Comparison of ENCODE assay signal across 16 cellular contexts in the genomic region with DNA sequence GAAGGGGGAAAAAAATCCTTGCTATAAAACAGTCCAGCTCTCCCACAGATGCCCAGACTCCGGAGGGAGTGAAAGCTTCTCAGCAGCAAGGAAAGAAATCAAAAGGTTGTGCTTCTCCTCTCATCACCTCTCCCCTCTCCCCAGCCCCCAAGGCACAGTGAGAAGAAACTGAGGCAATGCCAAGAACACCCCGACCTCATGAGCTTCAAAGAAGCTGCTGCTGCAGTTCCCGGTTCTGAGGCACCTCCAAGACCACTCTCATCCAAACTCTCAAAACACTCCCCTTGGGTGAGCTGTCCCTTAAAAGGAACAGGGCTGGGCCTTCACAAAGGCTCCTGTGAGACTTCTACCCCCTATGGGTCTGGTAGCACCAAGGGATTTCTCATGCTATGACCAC.
DNase-seq lines count a peak whose midpoint lies in the region; TF ChIP-seq lines count a peak whose summit lies in the region.
"Had no signal": no experiment of that assay in that cellular context is flagged by ENCODE, and none has a peak within 500 bp of the region (broad histone marks: within the 10 kb centered on the region; RNA-seq: fewer than 3 reads in every experiment).

No MANE protein-coding gene starts in this region.

- H2BK5ac ChIP-seq in mesendoderm (ENCODE audit: low read length): peak overlapping the region; percentile 65

- H3K4me1 ChIP-seq in HUES6 (ENCODE audit: control insufficient read depth, insufficient read depth, low read length): peaks cover 53% of the 10 kb centered on the region
- peaks cover 33% of the 10 kb centered on the region for H3K4me1 ChIP-seq in mesendoderm (ENCODE audit: control insufficient read depth, low read depth, low read length)
- peaks cover 49% of the 10 kb centered on the region for H3K4me1 ChIP-seq in smooth muscle cell (ENCODE audit: low read depth)
- peaks cover 0 to 17% of the 10 kb centered on the region in 2 donors for H3K4me1 ChIP-seq in adrenal gland (replicated peaks in 1 of 2)

- peak overlapping the region; percentile 52 for H2AFZ ChIP-seq in smooth muscle cell (ENCODE audit: low read depth)

- DNase-seq in chondrocyte (ENCODE audit: low spot score): no peak
- DNase-seq in mesendoderm: no peak
- no peak for DNase-seq in smooth muscle cell (lab: John Stamatoyannopoulos, UW; ENCODE audit: unreplicated experiment)
- no peak for DNase-seq in HUDEP-2 (lab: John Stamatoyannopoulos, UW; ENCODE audit: unreplicated experiment in 76 of 76)
- DNase-seq in NCI-H774 (lab: John Stamatoyannopoulos, UW): no peak
- DNase-seq in adrenal gland: no peak
- DNase-seq in activated CD4-positive, CD25-positive, alpha-beta regulatory T cell treated with anti-CD3 and anti-CD28 coated beads, Interleukin-2, amount 50 U/mL, for 72 hours: no peak
- DNase-seq: activated effector memory CD4-positive, alpha-beta T cell treated with Interleukin-2 at 50 U/mL for 16 hours; CD4-positive, CD25-positive, alpha-beta regulatory T cell; DMS53; effector memory CD8-positive, alpha-beta T cell; NCI-H1417 treated with DMSO at 0.1 percent for 48 hours; stimulated activated CD4-positive, alpha-beta T cell treated with anti-CD3 and anti-CD28 coated beads, Interleukin-4, amount 100 ng/mL, for 4 hours had no signal

- no peak overlapping the region for H3K4ac ChIP-seq in mesendoderm (ENCODE audit: low read depth, low read length)

- peaks cover 3% of the 10 kb centered on the region for H3F3A ChIP-seq in smooth muscle cell (ENCODE audit: low read depth)

- H3K27ac Mint-ChIP-seq in chondrocyte (ENCODE audit: unreplicated experiment): peak overlapping the region; percentile 64
- H3K27ac Mint-ChIP-seq: effector memory CD8-positive, alpha-beta T cell had no signal

- no peaks in the 10 kb centered on the region for H3K27me3 ChIP-seq in HUES6 (ENCODE audit: control insufficient read depth, insufficient read depth, low read length)
- H3K27me3 ChIP-seq in mesendoderm (ENCODE audit: insufficient read depth, low read length, poor library complexity): no peaks in the 10 kb centered on the region
- H3K27me3 ChIP-seq in smooth muscle cell (ENCODE audit: low read depth): no peaks in the 10 kb centered on the region
- H3K27me3 ChIP-seq in adrenal gland: no peaks in the 10 kb centered on the region
- H3K27me3 ChIP-seq: suprapubic skin had no signal

- no peaks in the 10 kb centered on the region for H3K27me3 Mint-ChIP-seq in chondrocyte (ENCODE audit: low read depth)

- no peak overlapping the region for H3K9ac ChIP-seq in HUES6 (ENCODE audit: low read length)
- H3K9ac ChIP-seq in mesendoderm (ENCODE audit: low read length): peak overlapping the region; percentile 54
- H3K9ac ChIP-seq in smooth muscle cell (ENCODE audit: low read depth): no peak overlapping the region

- no peaks in the 10 kb centered on the region for H3K9me3 Mint-ChIP-seq in chondrocyte (ENCODE audit: low read depth)
- H3K9me3 Mint-ChIP-seq: effector memory CD8-positive, alpha-beta T cell had no signal

- intact Hi-C loops in adrenal gland (cut with DNase I): no loop called here

- peak overlapping the region; percentile 7 for H3K4me3 Mint-ChIP-seq in chondrocyte (ENCODE audit: unreplicated experiment)
- H3K4me3 Mint-ChIP-seq: CD4-positive, CD25-positive, alpha-beta regulatory T cell; effector memory CD8-positive, alpha-beta T cell had no signal

- H3K4me1 Mint-ChIP-seq in chondrocyte (ENCODE audit: low read depth): peaks cover 61% of the 10 kb centered on the region

- no CpG with 5 or more reads among the region's 3 CpGs for WGBS in mesendoderm (ENCODE audit: extremely low coverage, insufficient coverage, low lambda C conversion rate)
- WGBS in smooth muscle cell (ENCODE audit: low lambda C conversion rate): 73% methylated on average over 3 of the region's 3 CpGs
- WGBS in adrenal gland, 4 donors: 64 to 79% (median 75%) methylated on average over 3 of the region's 3 CpGs

- no peak overlapping the region for H3K4me2 ChIP-seq in mesendoderm (ENCODE audit: low read length)
- H3K4me2 ChIP-seq in smooth muscle cell: peak overlapping the region; percentile 68

- TF ChIP-seq POLR2A in adrenal gland (IDR thresholded peaks at IDR 0.05): no peak

- H3K18ac ChIP-seq in mesendoderm (ENCODE audit: low read length): peak overlapping the region; percentile 53

- H3K27ac ChIP-seq in HUES6 (ENCODE audit: low read depth, low read length) (no peak overlapping the region; the same call in 1 of the 2 replicates), mesendoderm (ENCODE audit: low read depth, low read length) (peak overlapping the region; percentile 32), smooth muscle cell (ENCODE audit: low read depth) (no peak overlapping the region), adrenal gland (no peak overlapping the region)
- H3K27ac ChIP-seq: SK-N-MC, suprapubic skin had no signal

- H3K36me3 Mint-ChIP-seq in chondrocyte (ENCODE audit: low read depth): no peaks in the 10 kb centered on the region
- H3K36me3 Mint-ChIP-seq: CD4-positive, CD25-positive, alpha-beta regulatory T cell had no signal

- no peak for TF ChIP-seq CTCF in chondrocyte (IDR thresholded peaks at IDR 0.05)
- TF ChIP-seq CTCF in smooth muscle cell (IDR thresholded peaks at IDR 0.05; ENCODE audit: borderline replicate concordance, insufficient read depth, poor library complexity, severe bottlenecking): no peak
- TF ChIP-seq CTCF in adrenal gland (IDR thresholded peaks at IDR 0.05): no peak

- no peak overlapping the region for H4K5ac ChIP-seq in mesendoderm (ENCODE audit: low read length)

- H3K9me3 ChIP-seq in HUES6 (ENCODE audit: control insufficient read depth, insufficient read depth, low read depth, low read length): no peaks in the 10 kb centered on the region
- no peaks in the 10 kb centered on the region for H3K9me3 ChIP-seq in smooth muscle cell (replicated peaks; ENCODE audit: low read depth)
- H3K9me3 ChIP-seq in adrenal gland (replicated peaks in 1 of 3): no peaks in the 10 kb centered on the region
- H3K9me3 ChIP-seq: suprapubic skin had no signal

- no peak overlapping the region for H4K8ac ChIP-seq in mesendoderm (ENCODE audit: low read depth, low read length)

- H3K36me3 ChIP-seq in HUES6 (ENCODE audit: control insufficient read depth, insufficient read depth, low read length) (no peaks in the 10 kb centered on the region), mesendoderm (ENCODE audit: control insufficient read depth, insufficient read depth, low read length) (no peaks in the 10 kb centered on the region), smooth muscle cell (ENCODE audit: low read depth) (no peaks in the 10 kb centered on the region), adrenal gland (replicated peaks in 1 of 2) (no peaks in the 10 kb centered on the region)
- H3K36me3 ChIP-seq: suprapubic skin had no signal

- no peak overlapping the region for H3K23ac ChIP-seq in mesendoderm (ENCODE audit: low read length)

- H3K79me1 ChIP-seq in mesendoderm (ENCODE audit: low read length): no peaks in the 10 kb centered on the region

- no peak overlapping the region for H2BK15ac ChIP-seq in mesendoderm (replicated peaks; ENCODE audit: low read depth)

- peak overlapping the region; percentile 66 for H3K56ac ChIP-seq in mesendoderm (ENCODE audit: low read length)

- no peaks in the 10 kb centered on the region for H3K79me2 ChIP-seq in mesendoderm (ENCODE audit: control insufficient read depth, insufficient read depth, low read length)
- H3K79me2 ChIP-seq in smooth muscle cell (ENCODE audit: low read depth): no peaks in the 10 kb centered on the region

- peak overlapping the region; percentile 14 for H2BK120ac ChIP-seq in mesendoderm (ENCODE audit: low read depth, low read length)

- H3K4me3 ChIP-seq in HUES6 (ENCODE audit: low read depth, low read length): peak overlapping the region; percentile 27; the same call in 1 of the 2 replicates
- H3K4me3 ChIP-seq in mesendoderm (ENCODE audit: low read length): no peak overlapping the region
- no peak overlapping the region for H3K4me3 ChIP-seq in smooth muscle cell
- H3K4me3 ChIP-seq in adrenal gland: no peak overlapping the region
- H3K4me3 ChIP-seq: SK-N-MC had no signal

- no peaks in the 10 kb centered on the region for H4K20me1 ChIP-seq in smooth muscle cell (ENCODE audit: low read depth)

- H2AK5ac ChIP-seq in mesendoderm (ENCODE audit: low read length): peak overlapping the region; percentile 65
